In genomic region chr4:184237612-184238011, GRCh38 we compare ENCODE assay signal across 11 cellular contexts.
DNase-seq lines count a peak whose midpoint lies in the region; ATAC-seq and TF ChIP-seq lines count a peak whose summit lies in the region.
"Had no signal": no experiment of that assay in that cellular context is flagged by ENCODE, and none has a peak within 500 bp of the region (broad histone marks: within the 10 kb centered on the region; RNA-seq: fewer than 3 reads in every experiment).

No MANE protein-coding gene starts in this region.

- H3F3A ChIP-seq in Loucy (ENCODE audit: low read depth), result no peaks in the 10 kb centered on the region

- TF ChIP-seq CTCF in DND-41 (IDR thresholded peaks at IDR 0.05; ENCODE audit: borderline replicate concordance, extremely low read depth, low read length, poor library complexity, severe bottlenecking) (no peak), Loucy (conservative IDR thresholded peaks at IDR 0.05; ENCODE audit: low read length) (no peak)

- no peaks in the 10 kb centered on the region for H3K9me2 ChIP-seq in Loucy (replicated peaks; ENCODE audit: low read depth, low read length)

- H3K4me3 ChIP-seq in DND-41 (ENCODE audit: low read depth in 1 of 2, low read length in 2 of 2) (no peak overlapping the region), Loucy (ENCODE audit: low read length, poor library complexity, severe bottlenecking) (no peak overlapping the region)
- H3K4me3 ChIP-seq: esophagus muscularis mucosa, testis had no signal

- H3K9me3 ChIP-seq in DND-41 (ENCODE audit: insufficient read depth, low read length, severe bottlenecking) (no peaks in the 10 kb centered on the region), Loucy (ENCODE audit: insufficient read depth, low read depth, low read length) (no peaks in the 10 kb centered on the region)
- H3K9me3 ChIP-seq: esophagus muscularis mucosa, testis had no signal

- H3K4me2 ChIP-seq in DND-41 (ENCODE audit: insufficient read depth, low read length) (no peak overlapping the region), Loucy (ENCODE audit: low read depth, low read length, poor library complexity, severe bottlenecking) (peak overlapping the region; percentile 29)

- H3K27me3 ChIP-seq in DND-41 (ENCODE audit: insufficient read depth, low read length, poor library complexity) (no peaks in the 10 kb centered on the region), Loucy (ENCODE audit: insufficient read depth, low read length, poor library complexity, severe bottlenecking) (no peaks in the 10 kb centered on the region)
- H3K27me3 ChIP-seq: testis had no signal

- peak; percentile 10 for DNase-seq in DND-41
- peak; percentile 27 for DNase-seq in activated gamma-delta T cell treated with anti-CD3 and anti-CD28 coated beads, Interleukin-2, amount 50 U/mL, for 16 hours (ENCODE audit: low read depth)
- DNase-seq in kidney tubule cell (ENCODE audit: low spot score), result peak; percentile 47
- DNase-seq in NCI-H446 (lab: John Stamatoyannopoulos, UW), result no peak
- no peak for DNase-seq in NCI-H82 treated with DMSO at 0.1 percent for 48 hours (lab: John Stamatoyannopoulos, UW; ENCODE audit: unreplicated experiment)
- DNase-seq in NCI-H2196 treated with DMSO at 0.1 percent for 48 hours (lab: John Stamatoyannopoulos, UW; ENCODE audit: unreplicated experiment), result no peak
- DNase-seq: NCI-H1930, testis had no signal

- no peaks in the 10 kb centered on the region for H4K20me1 ChIP-seq in DND-41 (ENCODE audit: insufficient read depth, low read length)
- H4K20me1 ChIP-seq in Loucy (ENCODE audit: insufficient read depth, low read length, poor library complexity, severe bottlenecking), result no peaks in the 10 kb centered on the region

- ATAC-seq in DND-41 (ENCODE audit: insufficient read depth, low read depth) (peak; percentile 81), HG02678 (IDR thresholded peaks at IDR 0.05; ENCODE audit: unreplicated experiment) (no peak)

- H3K4me1 ChIP-seq in DND-41 (ENCODE audit: insufficient read depth, low read length), result no peaks in the 10 kb centered on the region
- peaks cover 13% of the 10 kb centered on the region for H3K4me1 ChIP-seq in Loucy (ENCODE audit: insufficient read depth, low read length, poor library complexity, severe bottlenecking)
- H3K4me1 ChIP-seq: esophagus muscularis mucosa had no signal

- H3K79me2 ChIP-seq in DND-41 (ENCODE audit: insufficient read depth, low read length) (no peaks in the 10 kb centered on the region), Loucy (ENCODE audit: insufficient read depth, low read length) (no peaks in the 10 kb centered on the region)

- no peak overlapping the region for H3K9ac ChIP-seq in DND-41 (ENCODE audit: low read depth, low read length)
- H3K9ac ChIP-seq in Loucy (ENCODE audit: low read depth, low read length, poor library complexity, severe bottlenecking), result no peak overlapping the region

- H3K27ac ChIP-seq in DND-41 (ENCODE audit: low read length), result no peak overlapping the region
- H3K27ac ChIP-seq: esophagus muscularis mucosa, testis had no signal

- H3K36me3 ChIP-seq in DND-41 (ENCODE audit: insufficient read depth, low read length) (no peaks in the 10 kb centered on the region), Loucy (ENCODE audit: insufficient read depth, low read length) (no peaks in the 10 kb centered on the region)
- H3K36me3 ChIP-seq: esophagus muscularis mucosa had no signal

- H2AFZ ChIP-seq in DND-41 (ENCODE audit: low read depth, low read length) (no peak overlapping the region), Loucy (ENCODE audit: low read length) (peak overlapping the region; percentile 68; the same call in 1 of the 2 replicates)

Comparison
In these comparisons a context has a peak if more than half of its experiments do, and no peak if none do; other contexts are left out.
1. DNase-seq: peak in DND-41 (single experiment), activated gamma-delta T cell treated with anti-CD3 and anti-CD28 coated beads, Interleukin-2, amount 50 U/mL, for 16 hours (single experiment) and kidney tubule cell (single experiment); none in NCI-H446 (0 of 2), NCI-H82 treated with DMSO at 0.1 percent for 48 hours (single experiment) and NCI-H2196 treated with DMSO at 0.1 percent for 48 hours (single experiment).